8 cellular contexts compared by ENCODE assay signal in genomic region chr14:92677087-92677668, GRCh38.
DNase-seq lines count a peak whose midpoint lies in the region; ATAC-seq lines count a peak whose summit lies in the region.

No MANE protein-coding gene starts in this region.

- H3K9me3 Mint-ChIP-seq in activated T-cell treated with anti-CD3 and anti-CD28 coated beads, Interleukin-2, amount 50 U/mL, for 4 hours = no peaks in the 10 kb centered on the region

- H3K4me1 Mint-ChIP-seq in activated T-cell treated with anti-CD3 and anti-CD28 coated beads, Interleukin-2, amount 50 U/mL, for 4 hours (ENCODE audit: low read depth) = peaks cover 45% of the 10 kb centered on the region

- peaks cover 43% of the 10 kb centered on the region for H3K36me3 Mint-ChIP-seq in activated T-cell treated with anti-CD3 and anti-CD28 coated beads, Interleukin-2, amount 50 U/mL, for 4 hours (ENCODE audit: insufficient read depth)

- no peaks in the 10 kb centered on the region for H3K27me3 Mint-ChIP-seq in activated T-cell treated with anti-CD3 and anti-CD28 coated beads, Interleukin-2, amount 50 U/mL, for 4 hours (ENCODE audit: low read depth)

- no peak overlapping the region for H3K4me3 Mint-ChIP-seq in activated T-cell treated with anti-CD3 and anti-CD28 coated beads, Interleukin-2, amount 50 U/mL, for 4 hours

- ATAC-seq in GM19397 (IDR thresholded peaks at IDR 0.05; ENCODE audit: unreplicated experiment) = peak; percentile 77
- ATAC-seq in HG03378 (IDR thresholded peaks at IDR 0.05; ENCODE audit: unreplicated experiment) = peak; percentile 84
- peak; percentile 88 to 89 for ATAC-seq in activated T-cell treated with anti-CD3 and anti-CD28 coated beads, Interleukin-2, amount 50 U/mL, for 4 hours

- DNase-seq in GDM1 (lab: John Stamatoyannopoulos, UW) (peak; percentile 89), NCI-H146 treated with DMSO at 0.1 percent for 48 hours (lab: John Stamatoyannopoulos, UW; ENCODE audit: unreplicated experiment) (no peak), EL (no peak), NCI-H1694 (lab: John Stamatoyannopoulos, UW) (no peak)
- no peak for DNase-seq in activated T-cell treated with anti-CD3 and anti-CD28 coated beads, Interleukin-2, amount 50 U/mL, for 4 hours
- peak; percentile 61 for DNase-seq in stimulated activated CD8-positive, alpha-beta memory T cell treated with anti-CD3 and anti-CD28 coated beads, Interleukin-4, amount 100 ng/mL, for 24 hours (ENCODE audit: low read depth)

Comparison
In these comparisons a context has a peak if more than half of its experiments do, and no peak if none do; other contexts are left out.
1. DNase-seq: peak in GDM1 (single experiment) and stimulated activated CD8-positive, alpha-beta memory T cell treated with anti-CD3 and anti-CD28 coated beads, Interleukin-4, amount 100 ng/mL, for 24 hours (single experiment); none in activated T-cell treated with anti-CD3 and anti-CD28 coated beads, Interleukin-2, amount 50 U/mL, for 4 hours (single experiment), NCI-H146 treated with DMSO at 0.1 percent for 48 hours (single experiment), EL (single experiment) and NCI-H1694 (single experiment).
2. Peak in every context shown above with its lines, with median percentiles within 50 percentile points of each other: ATAC-seq.